Comparison of ENCODE assay signal across 26 cellular contexts in genomic region chrX:74505437-74505836, GRCh38.
DNase-seq lines count a peak whose midpoint lies in the region; ATAC-seq, FAIRE-seq and TF ChIP-seq lines count a peak whose summit lies in the region.
"Had no signal": no experiment of that assay in that cellular context is flagged by ENCODE, and none has a peak within 500 bp of the region (broad histone marks: within the 10 kb centered on the region; RNA-seq: fewer than 3 reads in every experiment).

No MANE protein-coding gene starts in this region.

- H3K4me3 Mint-ChIP-seq in glutamatergic neuron (ENCODE audit: unreplicated experiment) = no peak overlapping the region
- H3K4me3 Mint-ChIP-seq: activated CD4-positive, alpha-beta T cell treated with anti-CD3 and anti-CD28 coated beads, Interleukin-2, amount 10 ng/mL, durations not matched to agents 24 days and 14 days; activated CD8-positive, alpha-beta memory T cell treated with anti-CD3 and anti-CD28 coated beads, Interleukin-2, amount 10 ng/mL, durations not matched to agents 7 days and 5 days; activated T-cell treated with anti-CD3 and anti-CD28 coated beads, Interleukin-2, amount 50 U/mL, for 72 hours; CD14-positive monocyte had no signal

- no peaks in the 10 kb centered on the region for H3K36me3 ChIP-seq in right lobe of liver
- H3K36me3 ChIP-seq in HepG2 (replicated peaks in 1 of 2; ENCODE audit: control insufficient read depth in 1 of 2, insufficient read depth in 2 of 2, low read length in 2 of 2) = no peaks in the 10 kb centered on the region
- H3K36me3 ChIP-seq: adrenal gland, brain microvascular endothelial cell had no signal

- intact Hi-C loops in right lobe of liver (cut with DNase I) (no loop called here), HepG2 (cut with micrococcal nuclease; ENCODE audit: unreplicated experiment) (no loop called here)

- TF ChIP-seq EP300 in HepG2 (IDR thresholded peaks at IDR 0.05; ENCODE audit: low read depth in 2 of 2, low read length in 2 of 2) (no peak), HepG2 (CRISPR knock-in tag; IDR thresholded peaks at IDR 0.05; ENCODE audit: borderline replicate concordance) (no peak)

- no peak overlapping the region for H3K9ac ChIP-seq in HepG2 (ENCODE audit: insufficient read depth, low read depth, low read length)
- H3K9ac ChIP-seq: KMS-11 had no signal

- DNase-seq in right lobe of liver = no peak
- DNase-seq in HepG2 (ENCODE audit: low spot score) = no peak
- peak; percentile 74 for DNase-seq in NCI-H2171 (lab: John Stamatoyannopoulos, UW)
- DNase-seq in glutamatergic neuron = peak; percentile 24
- DNase-seq in activated CD4-positive, alpha-beta T cell treated with anti-CD3 and anti-CD28 coated beads, Interleukin-2, amount 50 U/mL, for 1 hour = no peak
- DNase-seq in globus pallidus (ENCODE audit: low spot score) = no peak
- DNase-seq in NOMO-1 (lab: John Stamatoyannopoulos, UW; ENCODE audit: unreplicated experiment in 2 of 2) = no peak
- DNase-seq: activated CD4-positive, alpha-beta T cell treated with anti-CD3 and anti-CD28 coated beads, Interleukin-2, amount 10 ng/mL, durations not matched to agents 24 days and 14 days; activated CD8-positive, alpha-beta memory T cell treated with anti-CD3 and anti-CD28 coated beads, Interleukin-2, amount 10 ng/mL, durations not matched to agents 7 days and 5 days; activated naive CD4-positive, alpha-beta T cell treated with Interleukin-2 at 50 U/mL for 16 hours; activated T-cell treated with anti-CD3 and anti-CD28 coated beads, Interleukin-2, amount 50 U/mL, for 72 hours; adrenal gland; brain microvascular endothelial cell; Calu3; effector CD4-positive, alpha-beta T cell; head of caudate nucleus; left cardiac atrium; NCI-H187 treated with DMSO at 0.1 percent for 48 hours; NCI-H510A treated with DMSO at 0.1 percent for 48 hours; stimulated activated CD4-positive, alpha-beta T cell treated with anti-CD3 and anti-CD28 coated beads, Interleukin-1b, Interleukin-23, amount 100 ng/mL, for 48 hours; substantia nigra had no signal

- POLR2A ChIA-PET in HepG2 (lab: Yijun Ruan, JAX) = no interaction called here

- H3K27me3 Mint-ChIP-seq in glutamatergic neuron (ENCODE audit: unreplicated experiment) = peaks cover 3% of the 10 kb centered on the region
- H3K27me3 Mint-ChIP-seq: activated CD4-positive, alpha-beta T cell treated with anti-CD3 and anti-CD28 coated beads, Interleukin-2, amount 10 ng/mL, durations not matched to agents 24 days and 14 days; activated CD8-positive, alpha-beta memory T cell treated with anti-CD3 and anti-CD28 coated beads, Interleukin-2, amount 10 ng/mL, durations not matched to agents 7 days and 5 days had no signal

- CTCF ChIA-PET in HepG2 (lab: Yijun Ruan, JAX; ENCODE audit: low intra/inter-chr PET ratio, low total read pairs) = no interaction called here

- H3K4me1 Mint-ChIP-seq in glutamatergic neuron (ENCODE audit: low read depth, unreplicated experiment) = peaks cover 2% of the 10 kb centered on the region
- H3K4me1 Mint-ChIP-seq: activated CD4-positive, alpha-beta T cell treated with anti-CD3 and anti-CD28 coated beads, Interleukin-2, amount 10 ng/mL, durations not matched to agents 24 days and 14 days; CD14-positive monocyte had no signal

- H3K4me3 ChIP-seq in right lobe of liver (no peak overlapping the region), HepG2 (replicated peaks in 1 of 3; ENCODE audit: insufficient read depth in 1 of 3, low read depth in 2 of 3, low read length in 3 of 3) (no peak overlapping the region)
- H3K4me3 ChIP-seq: adrenal gland, skin epidermis had no signal

- TF ChIP-seq CTCF in right lobe of liver (IDR thresholded peaks at IDR 0.05) (no peak), HepG2 (CRISPR knock-in tag; IDR thresholded peaks at IDR 0.05) (no peak), glutamatergic neuron (IDR thresholded peaks at IDR 0.05; ENCODE audit: partially characterized antibody, unreplicated experiment) (no peak)

- peak overlapping the region; percentile 48 for H3K27ac Mint-ChIP-seq in glutamatergic neuron (ENCODE audit: unreplicated experiment)
- H3K27ac Mint-ChIP-seq: activated CD4-positive, alpha-beta T cell treated with anti-CD3 and anti-CD28 coated beads, Interleukin-2, amount 10 ng/mL, durations not matched to agents 24 days and 14 days; activated CD8-positive, alpha-beta memory T cell treated with anti-CD3 and anti-CD28 coated beads, Interleukin-2, amount 10 ng/mL, durations not matched to agents 7 days and 5 days; activated T-cell treated with anti-CD3 and anti-CD28 coated beads, Interleukin-2, amount 50 U/mL, for 72 hours; CD14-positive monocyte had no signal

- H3K4me2 ChIP-seq in HepG2 (ENCODE audit: low read depth, low read length) = no peak overlapping the region
- H3K4me2 ChIP-seq: KMS-11 had no signal

- H4K20me1 ChIP-seq in HepG2 (ENCODE audit: insufficient read depth, low read length) = no peaks in the 10 kb centered on the region

- H3K79me2 ChIP-seq in HepG2 (ENCODE audit: insufficient read depth, low read length) = no peaks in the 10 kb centered on the region

- no TSS peak for BruUV-seq in HepG2 (replicated peaks; lab: Mats Ljungman, UMichigan)

- H3K9me3 ChIP-seq in right lobe of liver (no peaks in the 10 kb centered on the region), HepG2 (ENCODE audit: low read length) (no peaks in the 10 kb centered on the region)
- H3K9me3 ChIP-seq: adrenal gland had no signal

- H3K36me3 Mint-ChIP-seq in glutamatergic neuron (ENCODE audit: unreplicated experiment) = no peaks in the 10 kb centered on the region
- H3K36me3 Mint-ChIP-seq: activated CD8-positive, alpha-beta memory T cell treated with anti-CD3 and anti-CD28 coated beads, Interleukin-2, amount 10 ng/mL, durations not matched to agents 7 days and 5 days; CD14-positive monocyte had no signal

- no CpG with 5 or more reads among the region's 2 CpGs for WGBS in right lobe of liver (ENCODE audit: insufficient coverage, low coverage, low lambda C conversion rate, missing lambda C conversion rate)
- WGBS in HepG2 (ENCODE audit: low lambda C conversion rate) = no CpG with 5 or more reads among the region's 2 CpGs

- no peak for FAIRE-seq in HepG2 (lab: Jason Lieb, UNC)
- FAIRE-seq: urothelium cell line had no signal

- in situ Hi-C loops in HepG2 (cut with HindIII; ENCODE audit: extremely low pct_ligation_motif_present, low pct_unique_long_range_greater_than_20kb) = no loop called here

- ATAC-seq in right lobe of liver (peak; percentile 58 to 75 (median 66)), HepG2 (no peak)
- ATAC-seq: activated CD8-positive, alpha-beta memory T cell treated with anti-CD3 and anti-CD28 coated beads, Interleukin-2, amount 10 ng/mL, durations not matched to agents 7 days and 5 days; activated T-cell treated with anti-CD3 and anti-CD28 coated beads, Interleukin-2, amount 50 U/mL, for 72 hours; left cardiac atrium had no signal

- H3K27me3 ChIP-seq in right lobe of liver = no peaks in the 10 kb centered on the region
- no peaks in the 10 kb centered on the region for H3K27me3 ChIP-seq in HepG2 (ENCODE audit: control insufficient read depth in 1 of 2, insufficient read depth in 2 of 2, low read length in 2 of 2)
- H3K27me3 ChIP-seq: brain microvascular endothelial cell had no signal

- no peak overlapping the region for H3K27ac ChIP-seq in right lobe of liver
- no peak overlapping the region for H3K27ac ChIP-seq in HepG2 (ENCODE audit: extremely low read length, insufficient read depth, low read length)
- H3K27ac ChIP-seq: adrenal gland, brain microvascular endothelial cell, epithelial cell of prostate, KMS-11, skin epidermis had no signal

- TF ChIP-seq RAD21 in HepG2 (CRISPR knock-in tag; IDR thresholded peaks at IDR 0.05) = no peak

- no peak overlapping the region for H2AFZ ChIP-seq in HepG2 (ENCODE audit: low read length)

- peaks cover 2% of the 10 kb centered on the region for H3K9me3 Mint-ChIP-seq in glutamatergic neuron (ENCODE audit: unreplicated experiment)
- H3K9me3 Mint-ChIP-seq: activated CD4-positive, alpha-beta T cell treated with anti-CD3 and anti-CD28 coated beads, Interleukin-2, amount 10 ng/mL, durations not matched to agents 24 days and 14 days; activated T-cell treated with anti-CD3 and anti-CD28 coated beads, Interleukin-2, amount 50 U/mL, for 72 hours had no signal

- TF ChIP-seq POLR2A in right lobe of liver (IDR thresholded peaks at IDR 0.05) (no peak), HepG2 (IDR thresholded peaks at IDR 0.05; ENCODE audit: insufficient read depth in 1 of 2, low read depth in 2 of 2, low read length in 2 of 2) (no peak)

- H3K4me1 ChIP-seq in right lobe of liver (peaks cover 0 to 26% (median 6%) of the 10 kb centered on the region in 4 donors), HepG2 (ENCODE audit: insufficient read depth, low read length) (no peaks in the 10 kb centered on the region)
- H3K4me1 ChIP-seq: adrenal gland had no signal

TF ChIP-seq in HepG2, 621 proteins besides CTCF, POLR2A, EP300 and RAD21:
- TF ChIP-seq FOXP4 (CRISPR knock-in tag; IDR thresholded peaks at IDR 0.05) (no peak), TFDP2 (CRISPR knock-in tag; IDR thresholded peaks at IDR 0.05) (no peak), NPAS2 (CRISPR knock-in tag; IDR thresholded peaks at IDR 0.05; ENCODE audit: borderline replicate concordance) (no peak), YEATS4 (CRISPR knock-in tag; IDR thresholded peaks at IDR 0.05; ENCODE audit: borderline replicate concordance) (no peak), NRL (CRISPR knock-in tag; IDR thresholded peaks at IDR 0.05; ENCODE audit: borderline replicate concordance) (no peak)

Comparison
In these comparisons a context has a peak if more than half of its experiments do, and no peak if none do; other contexts are left out.
1. DNase-seq: peak in NCI-H2171 (single experiment) and glutamatergic neuron (single experiment); none in right lobe of liver (0 of 3), HepG2 (single experiment), activated CD4-positive, alpha-beta T cell treated with anti-CD3 and anti-CD28 coated beads, Interleukin-2, amount 50 U/mL, for 1 hour (single experiment), globus pallidus (single experiment) and NOMO-1 (0 of 2).